ENCODE assay signal across 18 cellular contexts in genomic region chr4:48350871-48351270, GRCh38.
"Had no signal": no experiment of that assay in that cellular context is flagged by ENCODE, and none has a peak within 500 bp of the region (broad histone marks: within the 10 kb centered on the region; RNA-seq: fewer than 3 reads in every experiment).

No MANE protein-coding gene starts in this region.

- H3K27me3 ChIP-seq: breast epithelium, foreskin keratinocyte, thyroid gland had no signal

- H3K9me3 Mint-ChIP-seq: central memory CD8-positive, alpha-beta T cell; immature natural killer cell had no signal

- H3K27me3 Mint-ChIP-seq: central memory CD8-positive, alpha-beta T cell; naive thymus-derived CD8-positive, alpha-beta T cell had no signal

- H3K36me3 ChIP-seq: breast epithelium, left ventricle myocardium inferior, thyroid gland had no signal

- H3K4me3 Mint-ChIP-seq: activated CD8-positive, alpha-beta T cell treated with anti-CD3 and anti-CD28 coated beads, Interleukin-2, amount 10 ng/mL, durations not matched to agents 7 days and 5 days; central memory CD8-positive, alpha-beta T cell had no signal

- H3K27ac ChIP-seq: breast epithelium, foreskin keratinocyte, left ventricle myocardium inferior, thyroid gland had no signal

- H3K36me3 Mint-ChIP-seq: immature natural killer cell had no signal

- DNase-seq: activated CD4-positive, alpha-beta T cell treated with anti-CD3 and anti-CD28 coated beads, Interleukin-2, amount 50 U/mL, for 1 hour; activated CD8-positive, alpha-beta T cell treated with anti-CD3 and anti-CD28 coated beads, Interleukin-2, amount 10 ng/mL, durations not matched to agents 7 days and 5 days; activated effector memory CD4-positive, alpha-beta T cell treated with anti-CD3 and anti-CD28 coated beads, Interleukin-2, amount 50 U/mL, for 16 hours; activated naive CD4-positive, alpha-beta T cell treated with anti-CD3 and anti-CD28 coated beads, Interleukin-2, amount 50 U/mL, for 16 hours; activated T-cell treated with anti-CD3 and anti-CD28 coated beads, Interleukin-2, amount 50 U/mL, for 1 hour; effector memory CD4-positive, alpha-beta T cell; foreskin keratinocyte; immature natural killer cell; kidney glomerular epithelial cell; left ventricle myocardium inferior; naive thymus-derived CD8-positive, alpha-beta T cell; stimulated activated CD4-positive, alpha-beta T cell treated with anti-CD3 and anti-CD28 coated beads, Interleukin-4, amount 100 ng/mL, for 24 hours; stimulated activated naive CD8-positive, alpha-beta T cell treated with anti-CD3 and anti-CD28 coated beads, Interleukin-15, Interleukin-2, amounts not matched to agents 100 U/mL and 50 U/mL, for 24 hours; thyroid gland had no signal

- H3K4me3 ChIP-seq: breast epithelium, left ventricle myocardium inferior, thyroid gland had no signal

- H3K4me1 ChIP-seq: breast epithelium had no signal

- H3K27ac Mint-ChIP-seq: activated CD8-positive, alpha-beta T cell treated with anti-CD3 and anti-CD28 coated beads, Interleukin-2, amount 10 ng/mL, durations not matched to agents 7 days and 5 days had no signal

- H3K9me3 ChIP-seq: breast epithelium, left ventricle myocardium inferior, thyroid gland had no signal

- FAIRE-seq: astrocyte, colon had no signal
